In genomic region chr7:27174077-27175004, GRCh38 we compare ENCODE assay signal across 8 cellular contexts. TPM values are rescaled to one million over a fixed set of nuclear protein-coding genes. Genes with fewer than 3 reads are reported as not detected.
A peak's percentile ranks its signal among the peaks of the same experiment; 100 is the strongest.
DNase-seq lines count a peak whose midpoint lies in the region; ATAC-seq and TF ChIP-seq lines count a peak whose summit lies in the region.

TSS of gene HOXA10 (minus strand) at chr7:27174320. CDS start at chr7:27174306, 14 bp downstream.

- BruUV-seq in Caco-2 (replicated peaks; lab: Mats Ljungman, UMichigan): no TSS peak

- intact Hi-C loops in Caco-2 (cut with micrococcal nuclease; ENCODE audit: unreplicated experiment): no loop called here

- ATAC-seq in HG02938 (IDR thresholded peaks at IDR 0.05; ENCODE audit: unreplicated experiment) (no peak), GM18907 (IDR thresholded peaks at IDR 0.05; ENCODE audit: unreplicated experiment) (no peak)

- CTCF ChIA-PET in Caco-2 (lab: Charles Lee): interaction anchor here (1.1 kb wide), 1 partner anchor 18 kb away, joined by 4 read pairs; the partner anchor contains the start of gene HOXA7

- in situ Hi-C loops in astrocyte of the spinal cord (cut with HindIII; ENCODE audit: low sequenced_read_pairs): loop anchor here (25.0 kb wide), 1 partner anchor 787 kb away; no protein-coding TSS in a partner anchor

- H3K27me3 ChIP-seq in Caco-2 (replicated peaks; ENCODE audit: control insufficient read depth, insufficient read depth, low read length) (peaks cover 2% of the 10 kb centered on the region), MG63 (no peaks in the 10 kb centered on the region)

- TF ChIP-seq CTCF in Caco-2 (IDR thresholded peaks at IDR 0.05; ENCODE audit: insufficient read depth in 1 of 2, low read depth in 1 of 2, low read length in 1 of 2, severe bottlenecking in 1 of 2, unreplicated experiment in 1 of 2) (no peak), astrocyte of the spinal cord (IDR thresholded peaks at IDR 0.05; ENCODE audit: low read depth, low read length) (no peak)

- peaks cover 11% of the 10 kb centered on the region for H3K4me1 Mint-ChIP-seq in Caco-2 (ENCODE audit: low read depth, unreplicated experiment)

- no peaks in the 10 kb centered on the region for H3K9me3 Mint-ChIP-seq in Caco-2 (ENCODE audit: unreplicated experiment)

- TF ChIP-seq POLR2A in erythroblast (IDR thresholded peaks at IDR 0.05; ENCODE audit: low read length): no peak

- H3K27ac Mint-ChIP-seq in Caco-2 (ENCODE audit: unreplicated experiment): no peak within 1 kb of the TSS

- H3K36me3 ChIP-seq in Caco-2 (ENCODE audit: control insufficient read depth, insufficient read depth, low read length) (no peaks in the 10 kb centered on the region), MG63 (peaks cover 25% of the 10 kb centered on the region)

- DNase-seq in Caco-2: peak in 1 of 2 experiments; percentile 33
- peak; percentile 70 for DNase-seq in MG63
- no peak for DNase-seq in astrocyte of the spinal cord (ENCODE audit: low read depth, low spot score)
- peak; percentile 44 for DNase-seq in myocyte (ENCODE audit: low read depth)
- DNase-seq in GM19240 (ENCODE audit: insufficient read length, low spot score): no peak
- DNase-seq in erythroblast (lab: John Stamatoyannopoulos, UW): no peak

- POLR2A ChIA-PET in Caco-2 (lab: Charles Lee): no interaction called here

- peaks cover 12% of the 10 kb centered on the region for H3K4me1 ChIP-seq in Caco-2

- peak within 1 kb of the TSS; percentile 64 for H3K4me3 ChIP-seq in Caco-2 (ENCODE audit: low read depth, low read length)
- peak within 1 kb of the TSS; percentile 62 for H3K4me3 ChIP-seq in MG63
- peak within 1 kb of the TSS; percentile 23 for H3K4me3 ChIP-seq in astrocyte of the spinal cord (ENCODE audit: low read depth, low read length)

- H3K9me3 ChIP-seq in Caco-2 (no peaks in the 10 kb centered on the region), MG63 (no peaks in the 10 kb centered on the region)

- no peaks in the 10 kb centered on the region for H3K27me3 Mint-ChIP-seq in Caco-2 (ENCODE audit: insufficient read depth, unreplicated experiment)

- H3K36me3 Mint-ChIP-seq in Caco-2 (ENCODE audit: insufficient read depth, unreplicated experiment): peaks cover 10% of the 10 kb centered on the region

- peak within 1 kb of the TSS; percentile 74 for H3K4me3 Mint-ChIP-seq in Caco-2 (ENCODE audit: unreplicated experiment)

RNA-seq across cellular contexts. Expression of gene HOXA10, which starts in this region (rescaled TPM):
- total RNA-seq in Caco-2 (2022) (7.8 and 9.5 TPM in 2 replicates), myocyte (14.6 and 15.1 TPM in 2 replicates)
- total RNA-seq in MG63 (2014; rRNA removed; shearing (Covaris generic); ENCODE audit: low replicate concordance): 18.0 and 26.7 TPM in 2 replicates
- 10.1 TPM for polyA plus RNA-seq in myocyte (2012)

Comparison
In these comparisons a context has a peak if more than half of its experiments do, and no peak if none do; other contexts are left out.
1. DNase-seq: peak in MG63 (single experiment) and myocyte (single experiment); none in astrocyte of the spinal cord (single experiment), GM19240 (single experiment) and erythroblast (0 of 2).
2. Peak in every context shown above with its lines, with median percentiles within 50 percentile points of each other: H3K4me3 ChIP-seq.